In the genomic region with DNA sequence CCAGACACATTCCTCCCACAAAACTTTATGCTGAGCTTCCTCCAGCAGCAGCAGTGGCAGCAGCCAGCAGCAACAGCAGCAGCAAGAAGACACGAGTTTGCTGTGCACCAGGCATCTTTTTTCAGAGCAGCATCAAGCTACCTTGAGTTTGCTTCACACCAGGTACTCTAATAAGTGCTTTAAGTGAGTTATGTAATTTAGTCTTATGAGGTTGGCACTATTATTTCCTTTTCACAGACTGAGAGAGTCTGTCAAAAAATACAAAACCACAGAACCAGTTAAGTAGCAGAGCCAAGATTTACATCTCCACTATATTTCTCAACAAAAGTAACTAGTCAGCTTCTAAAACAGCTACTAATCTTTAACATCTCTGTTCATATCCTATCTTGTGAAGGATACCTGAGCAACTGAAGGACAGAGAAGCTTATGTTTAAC, we compare ENCODE assay signal across 13 cellular contexts. TPM values are rescaled to one million over a fixed set of nuclear protein-coding genes. Genes with fewer than 3 reads are reported as not detected.
DNase-seq lines count a peak whose midpoint lies in the region; ATAC-seq and TF ChIP-seq lines count a peak whose summit lies in the region.
"Had no signal": no experiment of that assay in that cellular context is flagged by ENCODE, and none has a peak within 500 bp of the region (broad histone marks: within the 10 kb centered on the region; RNA-seq: fewer than 3 reads in every experiment).

No MANE protein-coding gene starts in this region.

- peak overlapping the region; percentile 42 for H3K4me3 Mint-ChIP-seq in activated T-cell treated with anti-CD3 and anti-CD28 coated beads, Interleukin-2, amount 50 U/mL, for 4 hours
- no peak overlapping the region for H3K4me3 Mint-ChIP-seq in type B pancreatic cell
- H3K4me3 Mint-ChIP-seq: endodermal cell had no signal

- ATAC-seq in activated T-cell treated with anti-CD3 and anti-CD28 coated beads, Interleukin-2, amount 50 U/mL, for 4 hours, result peak; percentile 45
- no peak for ATAC-seq in GM18520 (IDR thresholded peaks at IDR 0.05; ENCODE audit: unreplicated experiment)
- ATAC-seq: foreskin keratinocyte had no signal

- peaks cover 5% of the 10 kb centered on the region for H3K9me3 Mint-ChIP-seq in activated T-cell treated with anti-CD3 and anti-CD28 coated beads, Interleukin-2, amount 50 U/mL, for 4 hours
- no peaks in the 10 kb centered on the region for H3K9me3 Mint-ChIP-seq in type B pancreatic cell
- H3K9me3 Mint-ChIP-seq: endodermal cell had no signal

- peaks cover 35% of the 10 kb centered on the region for H3K36me3 Mint-ChIP-seq in activated T-cell treated with anti-CD3 and anti-CD28 coated beads, Interleukin-2, amount 50 U/mL, for 4 hours (ENCODE audit: insufficient read depth)
- peaks cover 39% of the 10 kb centered on the region for H3K36me3 Mint-ChIP-seq in type B pancreatic cell

- H3K27me3 Mint-ChIP-seq in activated T-cell treated with anti-CD3 and anti-CD28 coated beads, Interleukin-2, amount 50 U/mL, for 4 hours (ENCODE audit: low read depth), result no peaks in the 10 kb centered on the region
- no peaks in the 10 kb centered on the region for H3K27me3 Mint-ChIP-seq in type B pancreatic cell

- peak in 4 of 6 experiments; percentile 8 to 66 (median 64) for DNase-seq in stimulated activated naive CD4-positive, alpha-beta T cell (lab: John Stamatoyannopoulos, UW)
- DNase-seq in stimulated activated naive CD4-positive, alpha-beta T cell treated with Interleukin-2 at 50 U/mL for 16 hours (lab: John Stamatoyannopoulos, UW), result no peak
- DNase-seq in activated T-cell treated with anti-CD3 and anti-CD28 coated beads, Interleukin-2, amount 50 U/mL, for 4 hours, result no peak
- DNase-seq in globus pallidus (ENCODE audit: low spot score) (peak; percentile 3), type B pancreatic cell (ENCODE audit: extremely low spot score, unreplicated experiment) (no peak), GM10266 (ENCODE audit: extremely low spot score) (no peak), NCI-H187 treated with DMSO at 0.1 percent for 48 hours (lab: John Stamatoyannopoulos, UW) (no peak)
- DNase-seq: endodermal cell; foreskin keratinocyte; NCI-H2171; stimulated activated CD4-positive, alpha-beta T cell treated with anti-CD3 and anti-CD28 coated beads, Interleukin-2, amount 100 ng/mL, for 24 hours; stimulated activated CD8-positive, alpha-beta memory T cell treated with anti-CD3 and anti-CD28 coated beads, Interleukin-4, amount 100 ng/mL, for 48 hours had no signal

- peaks cover 63% of the 10 kb centered on the region for H3K4me1 Mint-ChIP-seq in activated T-cell treated with anti-CD3 and anti-CD28 coated beads, Interleukin-2, amount 50 U/mL, for 4 hours (ENCODE audit: low read depth)
- peaks cover 12% of the 10 kb centered on the region for H3K4me1 Mint-ChIP-seq in type B pancreatic cell (ENCODE audit: unreplicated experiment)

- H3K27ac Mint-ChIP-seq in type B pancreatic cell, result peak overlapping the region; percentile 62
- H3K27ac Mint-ChIP-seq: endodermal cell had no signal

- TF ChIP-seq CTCF in type B pancreatic cell (conservative IDR thresholded peaks at IDR 0.05) (no peak), GM10266 (IDR thresholded peaks at IDR 0.05; ENCODE audit: control insufficient read depth, insufficient read depth, low read depth, missing control alignments) (no peak)

RNA-seq across cellular contexts. Expression of gene RANBP9, which starts 23.7 kb away (rescaled TPM):
- 10 to 100 TPM; 49.2 to 61.3 (median 51.9) TPM for total RNA-seq in activated T-cell treated with anti-CD3 and anti-CD28 coated beads, Interleukin-2, amount 50 U/mL, for 4 hours
- 40.4 and 43.4 TPM in 2 replicates for total RNA-seq in type B pancreatic cell (ENCODE audit: low replicate concordance)

Comparison
In these comparisons a context has a peak if more than half of its experiments do, and no peak if none do; other contexts are left out.
1. DNase-seq: peak in stimulated activated naive CD4-positive, alpha-beta T cell (4 of 6) and globus pallidus (single experiment); none in stimulated activated naive CD4-positive, alpha-beta T cell treated with Interleukin-2 at 50 U/mL for 16 hours (single experiment), activated T-cell treated with anti-CD3 and anti-CD28 coated beads, Interleukin-2, amount 50 U/mL, for 4 hours (single experiment), type B pancreatic cell (single experiment), GM10266 (single experiment) and NCI-H187 treated with DMSO at 0.1 percent for 48 hours (single experiment).